ENCODE assay signal across 10 cellular contexts in the genomic region with DNA sequence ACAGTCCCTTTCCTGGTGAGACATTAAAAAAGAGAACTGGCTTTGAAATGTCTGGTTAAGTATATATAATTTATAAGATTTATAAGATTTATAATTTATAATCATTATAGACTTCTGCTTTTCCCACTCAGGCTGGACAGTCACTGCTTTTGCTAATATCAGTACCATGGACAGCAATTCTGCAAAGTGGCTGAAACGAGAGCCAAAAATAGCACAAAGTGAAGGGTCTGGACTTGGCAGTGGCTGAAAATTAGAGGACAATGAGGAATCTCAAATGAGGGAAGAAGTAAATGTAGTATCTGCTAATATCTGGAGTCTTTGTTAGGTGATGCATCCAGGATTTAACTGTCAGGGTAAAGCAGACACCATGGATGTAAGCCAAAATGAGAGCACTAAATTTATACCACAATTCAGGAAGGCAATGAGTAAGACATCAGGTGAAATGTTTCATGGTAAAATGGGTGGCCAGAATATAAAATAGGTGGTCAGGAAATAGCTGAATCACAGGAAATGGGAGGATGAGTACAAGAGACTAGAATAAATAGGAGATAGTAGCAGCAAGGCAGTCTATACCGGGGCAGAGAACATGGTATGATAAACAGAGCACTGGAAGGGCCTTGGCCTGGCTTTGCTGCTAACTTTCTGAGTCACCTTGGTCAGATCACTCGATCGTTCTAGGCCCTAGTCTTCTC. TPM values are rescaled to one million over a fixed set of nuclear protein-coding genes. Genes with fewer than 3 reads are reported as not detected.
DNase-seq lines count a peak whose midpoint lies in the region; ATAC-seq, FAIRE-seq and TF ChIP-seq lines count a peak whose summit lies in the region.
"Had no signal": no experiment of that assay in that cellular context is flagged by ENCODE, and none has a peak within 500 bp of the region (broad histone marks: within the 10 kb centered on the region; RNA-seq: fewer than 3 reads in every experiment).

No MANE protein-coding gene starts in this region.

- H3K4me1 ChIP-seq in astrocyte (ENCODE audit: insufficient read depth, low read length) (no peaks in the 10 kb centered on the region), smooth muscle cell (ENCODE audit: low read depth) (no peaks in the 10 kb centered on the region)
- H3K4me1 ChIP-seq: upper lobe of left lung had no signal

- H3K36me3 Mint-ChIP-seq in astrocyte (ENCODE audit: low read depth, unreplicated experiment): no peaks in the 10 kb centered on the region
- H3K36me3 Mint-ChIP-seq: mesothelial cell of epicardium had no signal

- no peaks in the 10 kb centered on the region for H3F3A ChIP-seq in smooth muscle cell (ENCODE audit: low read depth)

- H3K27me3 ChIP-seq in astrocyte (ENCODE audit: insufficient read depth, low read length): no peaks in the 10 kb centered on the region
- no peaks in the 10 kb centered on the region for H3K27me3 ChIP-seq in smooth muscle cell (ENCODE audit: low read depth)
- H3K27me3 ChIP-seq: upper lobe of left lung had no signal

- H3K27me3 Mint-ChIP-seq in astrocyte (ENCODE audit: low read depth, unreplicated experiment): peaks cover 3% of the 10 kb centered on the region

- H3K27ac ChIP-seq in astrocyte (ENCODE audit: low read depth, low read length): no peak overlapping the region
- no peak overlapping the region for H3K27ac ChIP-seq in smooth muscle cell (ENCODE audit: low read depth)
- H3K27ac ChIP-seq: upper lobe of left lung had no signal

- no peak for ATAC-seq in GM21367 (IDR thresholded peaks at IDR 0.05; ENCODE audit: unreplicated experiment)
- ATAC-seq in HG03439 (IDR thresholded peaks at IDR 0.05; ENCODE audit: unreplicated experiment): no peak

- H3K36me3 ChIP-seq in astrocyte (ENCODE audit: insufficient read depth, low read length) (no peaks in the 10 kb centered on the region), smooth muscle cell (ENCODE audit: low read depth) (no peaks in the 10 kb centered on the region)
- H3K36me3 ChIP-seq: upper lobe of left lung had no signal

- FAIRE-seq in astrocyte (lab: Jason Lieb, UNC): no peak

- peaks cover 2% of the 10 kb centered on the region for H3K9me3 Mint-ChIP-seq in astrocyte (ENCODE audit: unreplicated experiment)
- H3K9me3 Mint-ChIP-seq: mesothelial cell of epicardium had no signal

- H3K4me2 ChIP-seq in astrocyte (ENCODE audit: low read length) (no peak overlapping the region), smooth muscle cell (no peak overlapping the region)

- H3K9ac ChIP-seq in astrocyte (ENCODE audit: low read length) (no peak overlapping the region), smooth muscle cell (ENCODE audit: low read depth) (no peak overlapping the region)

- WGBS in smooth muscle cell (ENCODE audit: low lambda C conversion rate): 66% methylated on average over 4 of the region's 4 CpGs

- TF ChIP-seq CTCF in astrocyte (IDR thresholded peaks at IDR 0.05; ENCODE audit: insufficient read depth, low read depth, low read length) (no peak), smooth muscle cell (IDR thresholded peaks at IDR 0.05; ENCODE audit: borderline replicate concordance, insufficient read depth, poor library complexity, severe bottlenecking) (no peak)

- no peaks in the 10 kb centered on the region for H4K20me1 ChIP-seq in astrocyte (ENCODE audit: insufficient read depth, low read length)
- no peaks in the 10 kb centered on the region for H4K20me1 ChIP-seq in smooth muscle cell (ENCODE audit: low read depth)

- H3K4me3 Mint-ChIP-seq in astrocyte (ENCODE audit: unreplicated experiment): no peak overlapping the region
- H3K4me3 Mint-ChIP-seq: mesothelial cell of epicardium had no signal

- DNase-seq in CD1c-positive myeloid dendritic cell (ENCODE audit: extremely low spot score) (peak; percentile 26), M059J (ENCODE audit: low read depth) (peak; percentile 43), astrocyte (ENCODE audit: low read depth) (peak; percentile 18), lung microvascular endothelial cell (ENCODE audit: low read depth in 2 of 2) (peak; percentile 51 to 67), smooth muscle cell (lab: John Stamatoyannopoulos, UW; ENCODE audit: unreplicated experiment) (no peak)
- no peak for DNase-seq in activated CD4-positive, alpha-beta T cell treated with anti-CD3 and anti-CD28 coated beads, Interleukin-2, amount 50 U/mL, for 48 hours
- DNase-seq: upper lobe of left lung had no signal

- H3K4me1 Mint-ChIP-seq in astrocyte (ENCODE audit: low read depth, unreplicated experiment): no peaks in the 10 kb centered on the region
- H3K4me1 Mint-ChIP-seq: mesothelial cell of epicardium had no signal

- H3K79me2 ChIP-seq in astrocyte (ENCODE audit: insufficient read depth, low read length): no peaks in the 10 kb centered on the region
- no peaks in the 10 kb centered on the region for H3K79me2 ChIP-seq in smooth muscle cell (ENCODE audit: low read depth)

- H3K4me3 ChIP-seq in astrocyte (ENCODE audit: insufficient read depth, low read depth, low read length): no peak overlapping the region
- H3K4me3 ChIP-seq in smooth muscle cell: no peak overlapping the region
- H3K4me3 ChIP-seq: upper lobe of left lung had no signal

- no peak overlapping the region for H3K27ac Mint-ChIP-seq in astrocyte (ENCODE audit: unreplicated experiment)
- H3K27ac Mint-ChIP-seq: mesothelial cell of epicardium had no signal

- H2AFZ ChIP-seq in astrocyte (ENCODE audit: low read depth, low read length) (no peak overlapping the region), smooth muscle cell (ENCODE audit: low read depth) (no peak overlapping the region)

- H3K9me3 ChIP-seq in astrocyte (ENCODE audit: insufficient read depth, low read depth, low read length) (no peaks in the 10 kb centered on the region), smooth muscle cell (replicated peaks; ENCODE audit: low read depth) (no peaks in the 10 kb centered on the region)
- H3K9me3 ChIP-seq: upper lobe of left lung had no signal

RNA-seq across cellular contexts. Expression of gene BOD1L2, which starts 39.6 kb away (rescaled TPM):
- total RNA-seq in M059J (2014; rRNA removed; shearing (Covaris generic)): not detected in 2 replicates
- total RNA-seq in astrocyte (not detected in 2 replicates), lung microvascular endothelial cell (not detected in 2 replicates), smooth muscle cell (not detected in 2 replicates)
- polyA plus RNA-seq in smooth muscle cell: not detected in 2 replicates
- total RNA-seq: mesothelial cell of epicardium, upper lobe of left lung had no signal

Comparison
In these comparisons a context has a peak if more than half of its experiments do, and no peak if none do; other contexts are left out.
1. DNase-seq: peak in CD1c-positive myeloid dendritic cell (single experiment), M059J (single experiment), astrocyte (single experiment) and lung microvascular endothelial cell (2 of 2); none in activated CD4-positive, alpha-beta T cell treated with anti-CD3 and anti-CD28 coated beads, Interleukin-2, amount 50 U/mL, for 48 hours (0 of 2) and smooth muscle cell (single experiment).